22 cellular contexts compared by ENCODE assay signal in genomic region chr2:25091265-25091664, GRCh38. TPM values are rescaled to one million over a fixed set of nuclear protein-coding genes. Genes with fewer than 3 reads are reported as not detected.
DNase-seq lines count a peak whose midpoint lies in the region; ATAC-seq, FAIRE-seq and TF ChIP-seq lines count a peak whose summit lies in the region.
"Had no signal": no experiment of that assay in that cellular context is flagged by ENCODE, and none has a peak within 500 bp of the region (broad histone marks: within the 10 kb centered on the region; RNA-seq: fewer than 3 reads in every experiment).

No MANE protein-coding gene starts in this region.

- H3K79me2 ChIP-seq in H1 (ENCODE audit: control insufficient read depth in 1 of 2, insufficient read depth in 2 of 2, low read length in 2 of 2), result no peaks in the 10 kb centered on the region

- no peak for TF ChIP-seq POLR2A in H1 (IDR thresholded peaks at IDR 0.05; ENCODE audit: control extremely low read depth in 1 of 2, low read depth in 2 of 2, low read length in 2 of 2)

- H3K27me3 ChIP-seq in Panc1 (ENCODE audit: control insufficient read depth, insufficient read depth, low read length), result no peaks in the 10 kb centered on the region
- H3K27me3 ChIP-seq in H1 (replicated peaks in 1 of 4; ENCODE audit: control insufficient read depth in 3 of 4, extremely low read depth in 1 of 4, insufficient read depth in 3 of 4, low read length in 3 of 4), result peaks cover 3 to 20% (median 11%) of the 10 kb centered on the region in 4 experiments; a peak in 4 of 7 replicates
- no peaks in the 10 kb centered on the region for H3K27me3 ChIP-seq in neuronal stem cell (ENCODE audit: control insufficient read depth in 3 of 3, insufficient read depth in 3 of 3, low read depth in 1 of 3, low read length in 3 of 3)
- H3K27me3 ChIP-seq: BE2C had no signal

- in situ Hi-C loops in Panc1 (cut with HindIII; ENCODE audit: low pct_unique_long_range_greater_than_20kb, low sequenced_read_pairs), result no loop called here

- H3K9ac ChIP-seq in H1 (replicated peaks in 1 of 4; ENCODE audit: extremely low read depth in 1 of 4, low read depth in 3 of 4, low read length in 3 of 4), result no peak overlapping the region
- peak overlapping the region; percentile 57 for H3K9ac ChIP-seq in neuronal stem cell (ENCODE audit: low read depth, low read length, poor library complexity)

- H3K23ac ChIP-seq in H1 (ENCODE audit: insufficient read length) (no peak overlapping the region), neuronal stem cell (ENCODE audit: low read depth, low read length, poor library complexity) (no peak overlapping the region)

- H2BK20ac ChIP-seq in H1 (ENCODE audit: low read length), result no peak overlapping the region

- H3K4me1 ChIP-seq in Panc1 (ENCODE audit: control insufficient read depth, insufficient read depth, low read length) (no peaks in the 10 kb centered on the region), H1 (replicated peaks in 1 of 4; ENCODE audit: control insufficient read depth in 3 of 4, insufficient read depth in 4 of 4, low read length in 3 of 4) (peaks cover 15 to 28% (median 23%) of the 10 kb centered on the region in 4 experiments), neuronal stem cell (ENCODE audit: control insufficient read depth in 2 of 2, insufficient read depth in 1 of 2, low read depth in 1 of 2, low read length in 2 of 2) (peaks cover 0 to 34% of the 10 kb centered on the region in 2 donors)
- H3K4me1 ChIP-seq: BE2C had no signal

- H3K4me2 ChIP-seq in H1 (ENCODE audit: insufficient read depth in 1 of 2, low read depth in 2 of 2, low read length in 2 of 2) (peak overlapping the region; percentile 30 to 56; a peak in 2 of 4 replicates), neuronal stem cell (ENCODE audit: insufficient read depth, low read length, poor library complexity, severe bottlenecking) (no peak overlapping the region)

- H2BK120ac ChIP-seq in H1 (replicated peaks; ENCODE audit: low read depth, low read length) (no peak overlapping the region), neuronal stem cell (ENCODE audit: low read depth, low read length) (peak overlapping the region; percentile 77)

- H3K4ac ChIP-seq in H1 (replicated peaks; ENCODE audit: insufficient read length, low read depth, low read length) (no peak overlapping the region), neuronal stem cell (ENCODE audit: low read length) (peak overlapping the region; percentile 19)

- peak overlapping the region; percentile 62; the same call in 1 of the 2 replicates for H2BK12ac ChIP-seq in H1 (ENCODE audit: low read depth, low read length)
- peak overlapping the region; percentile 100 for H2BK12ac ChIP-seq in neuronal stem cell (ENCODE audit: low read length)

- TF ChIP-seq RAD21 in H1 (IDR thresholded peaks at IDR 0.05 in 1 of 2, conservative IDR thresholded peaks at IDR 0.05 in 1 of 2; ENCODE audit: low read depth in 2 of 2, low read length in 2 of 2), result no peak

- no peak overlapping the region for H3K18ac ChIP-seq in H1 (ENCODE audit: extremely low read depth, low read length)
- H3K18ac ChIP-seq in neuronal stem cell (ENCODE audit: low read length), result peak overlapping the region; percentile 92

- H3K4me3 ChIP-seq in Panc1 (ENCODE audit: low read depth in 2 of 2, low read length in 2 of 2) (no peak overlapping the region), H1 (ENCODE audit: extremely low read depth in 1 of 4, insufficient read depth in 2 of 4, low read depth in 3 of 4, low read length in 4 of 4) (no peak overlapping the region), neuronal stem cell (ENCODE audit: low read length in 2 of 2) (no peak overlapping the region)
- H3K4me3 ChIP-seq: GM12878 had no signal

- no peak overlapping the region for H4K8ac ChIP-seq in H1 (ENCODE audit: extremely low read depth, insufficient read depth, low read length)
- no peak overlapping the region for H4K8ac ChIP-seq in neuronal stem cell (ENCODE audit: low read depth, low read length)

- intact Hi-C loops in Panc1 (cut with micrococcal nuclease; ENCODE audit: unreplicated experiment), result no loop called here

- TF ChIP-seq CTCF in Panc1 (IDR thresholded peaks at IDR 0.05) (no peak), H1 (IDR thresholded peaks at IDR 0.05; ENCODE audit: control extremely low read depth in 1 of 3, insufficient read depth in 1 of 3, low read depth in 1 of 3, low read length in 3 of 3) (no peak)

- H2AK5ac ChIP-seq in H1 (ENCODE audit: low read depth, low read length) (peak overlapping the region; percentile 67; the same call in 1 of the 2 replicates), neuronal stem cell (ENCODE audit: low read depth, low read length) (peak overlapping the region; percentile 99)

- H3K14ac ChIP-seq in H1 (ENCODE audit: insufficient read length) (no peak overlapping the region), neuronal stem cell (ENCODE audit: low read length) (peak overlapping the region; percentile 72)

- H3K56ac ChIP-seq in H1 (replicated peaks; ENCODE audit: insufficient read length, low read depth, low read length), result no peak overlapping the region

- H2BK5ac ChIP-seq in H1 (ENCODE audit: low read depth, low read length) (no peak overlapping the region; the same call in 1 of the 2 replicates), neuronal stem cell (ENCODE audit: low read length) (peak overlapping the region; percentile 75)

- CTCF ChIA-PET in Panc1 (lab: Charles Lee), result no interaction called here
- CTCF ChIA-PET in H1 (lab: Charles Lee; ENCODE audit: partially characterized antibody), result interaction anchor here (1.2 to 1.3 kb wide), 3 partner anchors 8 to 38 kb away, joined by 3 to 5 read pairs (median 4); no protein-coding TSS in a partner anchor

- H3K79me1 ChIP-seq in H1 (ENCODE audit: low read depth, low read length) (no peaks in the 10 kb centered on the region), neuronal stem cell (ENCODE audit: low read depth, low read length) (peaks cover 7% of the 10 kb centered on the region)

- POLR2A ChIA-PET in Panc1 (lab: Charles Lee) (interaction anchor here (0.6 kb wide), 1 partner anchor 1256 kb away, joined by 3 read pairs; no protein-coding TSS in a partner anchor), H1 (lab: Charles Lee; ENCODE audit: partially characterized antibody) (no interaction called here)

- H3K36me3 ChIP-seq in Panc1 (ENCODE audit: control insufficient read depth, insufficient read depth, low read length) (no peaks in the 10 kb centered on the region), H1 (ENCODE audit: control insufficient read depth in 2 of 4, insufficient read depth in 4 of 4, low read length in 3 of 4) (no peaks in the 10 kb centered on the region; a peak in 1 of 8 replicates), neuronal stem cell (replicated peaks in 1 of 2; ENCODE audit: control insufficient read depth in 2 of 2, insufficient read depth in 2 of 2, low read length in 2 of 2) (peaks cover 11 to 40% of the 10 kb centered on the region in 2 donors)
- H3K36me3 ChIP-seq: BE2C had no signal

- ATAC-seq in Panc1 (peak; percentile 29; the same call in 1 of the 2 replicates), HG02678 (IDR thresholded peaks at IDR 0.05; ENCODE audit: unreplicated experiment) (no peak)
- ATAC-seq in stimulated activated naive CD8-positive, alpha-beta T cell treated with anti-CD3 and anti-CD28 coated beads, Interleukin-15, Interleukin-2, amounts not matched to agents 100 U/mL and 50 U/mL, for 24 hours, result no peak
- ATAC-seq: GM12878, HCT116 had no signal

- peaks cover 2% of the 10 kb centered on the region in 2 experiments for H4K20me1 ChIP-seq in H1 (replicated peaks in 1 of 2; ENCODE audit: control insufficient read depth in 1 of 2, insufficient read depth in 2 of 2, low read length in 2 of 2)

- no peaks in the 10 kb centered on the region for H3K9me3 ChIP-seq in Panc1 (ENCODE audit: control insufficient read depth, insufficient read depth, low read depth, low read length)
- H3K9me3 ChIP-seq in H1 (ENCODE audit: insufficient read depth in 2 of 2, low read depth in 1 of 2, low read length in 1 of 2), result no peaks in the 10 kb centered on the region
- H3K9me3 ChIP-seq in neuronal stem cell (replicated peaks in 1 of 2; ENCODE audit: control insufficient read depth in 2 of 2, insufficient read depth in 1 of 2, low read depth in 1 of 2, low read length in 2 of 2), result peaks cover 0 to 2% of the 10 kb centered on the region in 2 donors
- H3K9me3 ChIP-seq: BE2C had no signal

- no peak for FAIRE-seq in H1 (lab: Jason Lieb, UNC)
- FAIRE-seq: A204.1, GM12878, GM19239, H54 had no signal

- 80% methylated on average over 8 of the region's 8 CpGs; no CpG with 5 or more reads in 1 of the 2 experiments for WGBS in H1 (ENCODE audit: extremely low coverage in 1 of 2, insufficient coverage in 1 of 2, insufficient read length in 1 of 2, insufficient replicate concordance in 2 of 2, low coverage in 1 of 2, low lambda C conversion rate in 2 of 2, missing lambda C conversion rate in 1 of 2), 2 experiments
- WGBS in neuronal stem cell (ENCODE audit: extremely low coverage in 2 of 2, insufficient read length in 2 of 2, insufficient replicate concordance in 1 of 2), 2 donors, result no CpG with 5 or more reads among the region's 8 CpGs

- no peaks in the 10 kb centered on the region for H3K23me2 ChIP-seq in H1 (ENCODE audit: low read depth, low read length)

- no peak overlapping the region for H4K91ac ChIP-seq in H1 (replicated peaks; ENCODE audit: insufficient read length, low read length)
- H4K91ac ChIP-seq in neuronal stem cell (ENCODE audit: low read depth, low read length, poor library complexity), result peak overlapping the region; percentile 20

- 0 out of 2 replicates have a peak overlapping the region, but pooled peaks have one; percentile 83 for H2BK15ac ChIP-seq in H1 (ENCODE audit: low read length)
- peak overlapping the region; percentile 91 for H2BK15ac ChIP-seq in neuronal stem cell (ENCODE audit: low read length)

- BruUV-seq in Panc1 (replicated peaks; lab: Mats Ljungman, UMichigan), result no TSS peak

- TF ChIP-seq EP300 in H1 (IDR thresholded peaks at IDR 0.05; ENCODE audit: borderline replicate concordance in 1 of 2, low read depth in 2 of 2, low read length in 2 of 2), result no peak

- DNase-seq in Panc1 (ENCODE audit: low read depth, low spot score) (no peak), H1 (ENCODE audit: low read depth in 1 of 2, low spot score in 2 of 2) (no peak), neuronal stem cell (ENCODE audit: low spot score) (no peak), ecto neural progenitor cell (ENCODE audit: low spot score) (no peak)
- DNase-seq in stimulated activated naive CD8-positive, alpha-beta T cell treated with anti-CD3 and anti-CD28 coated beads, Interleukin-15, Interleukin-2, amounts not matched to agents 100 U/mL and 50 U/mL, for 24 hours, result no peak
- DNase-seq: ACHN; BE2C; C1 segment of cervical spinal cord; CD4-positive, CD25-positive, alpha-beta regulatory T cell; CD8-positive, alpha-beta memory T cell; COR-L47; DMS 273 treated with DMSO at 0.1 percent for 48 hours; DMS53; DND-41; EL; HFFc6 had no signal

- H4K5ac ChIP-seq in H1 (ENCODE audit: insufficient read length, low read depth, low read length), result no peak overlapping the region

- no peak overlapping the region for H2AFZ ChIP-seq in H1 (ENCODE audit: low read length)
- no peak overlapping the region for H2AFZ ChIP-seq in neuronal stem cell (ENCODE audit: low read length)

- H3K27ac ChIP-seq in Panc1 (ENCODE audit: low read length) (no peak overlapping the region), H1 (ENCODE audit: low read depth, low read length) (no peak overlapping the region), neuronal stem cell (replicated peaks; ENCODE audit: low read length) (no peak overlapping the region)

RNA-seq across cellular contexts. Expression of gene EFR3B, which starts 49.4 kb away (rescaled TPM):
- 8.9 TPM for total RNA-seq in Panc1 (2021; ENCODE audit: unreplicated experiment)
- 7.2 TPM for polyA plus RNA-seq in Panc1 (2012; ENCODE audit: insufficient read length)
- total RNA-seq in H1 (2021; fragmentation: NEBNext Ultra II Directional; extraction: Animal tissue kit (Norgen Biotek cat#: 25700)), result 8.8 and 9.6 TPM in 2 replicates
- polyA plus RNA-seq in H1 (2011; rRNA removed), result 3.4 and 4.9 TPM in 2 replicates
- polyA plus RNA-seq in H1 (2011; cell fraction: cytosol; rRNA removed), result 4.1 TPM
- polyA plus RNA-seq in H1 (2011; cell fraction: nucleus; rRNA removed), result 11.1 TPM
- 4.8 to 6.4 TPM (median 5.3 TPM) in 4 replicates for polyA plus RNA-seq in H1 (2012, experiment 1 of 2)
- polyA plus RNA-seq in H1 (2012, experiment 2 of 2), result 2.8 TPM
- 3.3 TPM for polyA plus RNA-seq in H1 (2013, experiment 1 of 2)
- 2.9 TPM for polyA plus RNA-seq in H1 (2013, experiment 2 of 2)
- polyA minus RNA-seq in H1 (2011; rRNA and poly(A)+ RNA removed), result 18.4 and 19.2 TPM in 2 replicates
- 8.1 TPM for polyA minus RNA-seq in H1 (2011; cell fraction: cytosol; rRNA and poly(A)+ RNA removed)
- 10.0 TPM for polyA minus RNA-seq in H1 (2011; cell fraction: nucleus; rRNA and poly(A)+ RNA removed)
- polyA plus RNA-seq in neuronal stem cell (2013, experiment 1 of 2), result 17.1 TPM
- polyA plus RNA-seq in neuronal stem cell (2013, experiment 2 of 2), result 17.6 TPM
